Comparison of ENCODE assay signal across 9 cellular contexts in the genomic region with DNA sequence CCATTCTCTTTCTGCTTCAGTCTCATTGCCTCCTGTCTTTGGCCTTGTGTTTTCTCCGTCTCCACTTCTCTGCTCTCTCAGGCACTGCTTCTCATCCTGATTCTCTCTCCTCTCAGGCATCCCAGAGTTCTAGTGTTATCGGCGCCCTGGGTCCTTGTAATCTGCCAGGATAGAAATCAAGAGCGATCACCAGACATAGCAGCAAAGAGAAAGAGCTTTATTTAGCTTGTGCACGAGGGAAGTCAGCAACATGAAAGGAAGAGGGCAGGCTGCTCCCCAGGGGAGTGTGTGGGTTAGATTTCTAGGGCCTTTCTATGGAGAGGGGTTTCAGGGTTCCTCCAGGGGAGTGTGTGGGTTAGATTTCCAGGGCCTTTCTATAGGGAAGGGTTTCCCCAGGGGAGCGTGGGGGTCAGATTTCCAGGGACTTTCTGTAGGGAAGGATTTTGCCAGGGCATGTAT. TPM values are rescaled to one million over a fixed set of nuclear protein-coding genes. Genes with fewer than 3 reads are reported as not detected.
A peak's percentile ranks its signal among the peaks of the same experiment; 100 is the strongest.
DNase-seq lines count a peak whose midpoint lies in the region; ATAC-seq and TF ChIP-seq lines count a peak whose summit lies in the region.
"Had no signal": no experiment of that assay in that cellular context is flagged by ENCODE, and none has a peak within 500 bp of the region (broad histone marks: within the 10 kb centered on the region; RNA-seq: fewer than 3 reads in every experiment).

No MANE protein-coding gene starts in this region.

- H3K27ac ChIP-seq in esophagus squamous epithelium = peak overlapping the region in 3 of 4 donors; percentile 2 to 57 (median 49)

- peak; percentile 25 for ATAC-seq in GM19463 (IDR thresholded peaks at IDR 0.05; ENCODE audit: unreplicated experiment)
- no peak for ATAC-seq in GM21515 (IDR thresholded peaks at IDR 0.05; ENCODE audit: unreplicated experiment)

- intact Hi-C loops in esophagus squamous epithelium (cut with DNase I) = no loop called here

- peaks cover 0 to 39% (median 11%) of the 10 kb centered on the region in 3 donors for H3K4me1 ChIP-seq in esophagus squamous epithelium

- TF ChIP-seq POLR2A in esophagus squamous epithelium (IDR thresholded peaks at IDR 0.05) = no peak

- DNase-seq in COLO829 (ENCODE audit: low spot score) (peak; percentile 39), Kasumi-1 (lab: John Stamatoyannopoulos, UW) (peak; percentile 54 to 55), esophagus squamous epithelium (lab: John Stamatoyannopoulos, UW) (no peak), superior temporal gyrus (ENCODE audit: extremely low spot score) (peak; percentile 44), NOMO-1 treated with DMSO at 0.1 percent for 48 hours (lab: John Stamatoyannopoulos, UW; ENCODE audit: unreplicated experiment) (no peak), KG1 (lab: John Stamatoyannopoulos, UW) (no peak)

- no peaks in the 10 kb centered on the region for H3K36me3 ChIP-seq in esophagus squamous epithelium

- no peaks in the 10 kb centered on the region for H3K9me3 ChIP-seq in esophagus squamous epithelium

- 34 to 63% methylated on average over 5 to 6 of the region's 6 CpGs for WGBS in esophagus squamous epithelium, 2 donors

- no peak overlapping the region for H3K4me3 ChIP-seq in esophagus squamous epithelium

- no peak for TF ChIP-seq CTCF in esophagus squamous epithelium (IDR thresholded peaks at IDR 0.05)

- H3K27me3 ChIP-seq in esophagus squamous epithelium = peaks cover 0 to 7% (median 0%) of the 10 kb centered on the region in 4 donors

RNA-seq across cellular contexts. Expression of gene SUN5, which starts 32.5 kb away (rescaled TPM):
- total RNA-seq in esophagus squamous epithelium = not detected
- total RNA-seq: pulmonary artery endothelial cell had no signal

RNA-seq across cellular contexts. Expression of gene BPIFB2, which starts 35.8 kb away (rescaled TPM):
- total RNA-seq in esophagus squamous epithelium = 10 to 100 TPM in 1 of 4 donors, 1 to 10 TPM in 1, under 1 TPM in 1, not detected in 1; 0.19 to 93.5 (median 1.6) TPM
- total RNA-seq: pulmonary artery endothelial cell had no signal

RNA-seq across cellular contexts. Expression of gene BPIFB6, which starts 59.7 kb away (rescaled TPM):
- not detected for total RNA-seq in esophagus squamous epithelium
- total RNA-seq: pulmonary artery endothelial cell had no signal

Comparison
In these comparisons a context has a peak if more than half of its experiments do, and no peak if none do; other contexts are left out.
1. DNase-seq: peak in COLO829 (single experiment), Kasumi-1 (2 of 2) and superior temporal gyrus (single experiment); none in esophagus squamous epithelium (single experiment), NOMO-1 treated with DMSO at 0.1 percent for 48 hours (single experiment) and KG1 (single experiment).